In genomic region chr7:42378149-42378548, GRCh38 we compare ENCODE assay signal across 26 cellular contexts.
A peak's percentile ranks its signal among the peaks of the same experiment; 100 is the strongest.
DNase-seq lines count a peak whose midpoint lies in the region; ATAC-seq, FAIRE-seq and TF ChIP-seq lines count a peak whose summit lies in the region.
"Had no signal": no experiment of that assay in that cellular context is flagged by ENCODE, and none has a peak within 500 bp of the region (broad histone marks: within the 10 kb centered on the region; RNA-seq: fewer than 3 reads in every experiment).

No MANE protein-coding gene starts in this region.

- POLR2A ChIA-PET in IMR-90 (lab: Charles Lee; ENCODE audit: unreplicated experiment): no interaction called here

- dilution Hi-C loops in IMR-90 (cut with HindIII; ENCODE audit: low sequenced_read_pairs, unreplicated experiment): no loop called here

- intact Hi-C loops in IMR-90 (cut with micrococcal nuclease): no loop called here
- intact Hi-C loops in Right ventricle myocardium inferior (cut with DNase I): no loop called here

- H3K79me1 ChIP-seq in IMR-90 (ENCODE audit: low read depth in 1 of 2, low read length in 2 of 2): no peaks in the 10 kb centered on the region

- H3K27me3 ChIP-seq in IMR-90 (ENCODE audit: control insufficient read depth, insufficient read depth, low read length) (no peaks in the 10 kb centered on the region), astrocyte (ENCODE audit: insufficient read depth, low read length) (no peaks in the 10 kb centered on the region)
- H3K27me3 ChIP-seq: BE2C, BLaER1 had no signal

- H3K9me1 ChIP-seq in IMR-90 (ENCODE audit: insufficient read depth, low read length): no peaks in the 10 kb centered on the region

- H2AK5ac ChIP-seq in IMR-90 (ENCODE audit: low read depth, low read length): no peak overlapping the region

- no peak for TF ChIP-seq POLR2A in IMR-90 (IDR thresholded peaks at IDR 0.05; ENCODE audit: low read depth, low read length)

- H3K14ac ChIP-seq in IMR-90 (replicated peaks; ENCODE audit: low read depth, low read length): no peak overlapping the region

- H3K36me3 ChIP-seq in IMR-90 (ENCODE audit: control insufficient read depth, insufficient read depth, low read length) (no peaks in the 10 kb centered on the region), astrocyte (ENCODE audit: insufficient read depth, low read length) (no peaks in the 10 kb centered on the region)
- H3K36me3 ChIP-seq: BE2C, BLaER1 had no signal

- H3K4ac ChIP-seq in IMR-90 (ENCODE audit: low read depth, low read length): no peak overlapping the region

- BruUV-seq in IMR-90 (replicated peaks; lab: Mats Ljungman, UMichigan): no TSS peak

- no peak overlapping the region for H3K56ac ChIP-seq in IMR-90 (ENCODE audit: extremely low read depth, insufficient read depth, low read length)

- in situ Hi-C loops in IMR-90 (cut with MboI; ENCODE audit: low sequenced_read_pairs): no loop called here

- H2AK9ac ChIP-seq in IMR-90 (replicated peaks; ENCODE audit: low read depth, low read length, poor library complexity): no peak overlapping the region

- H3K9ac ChIP-seq in IMR-90 (ENCODE audit: low read depth, low read length): no peak overlapping the region
- H3K9ac ChIP-seq in astrocyte (ENCODE audit: low read length): no peak overlapping the region
- H3K9ac ChIP-seq: BLaER1 had no signal

- no peak overlapping the region for H4K8ac ChIP-seq in IMR-90 (ENCODE audit: low read depth in 2 of 2, low read length in 2 of 2)

- H4K20me1 ChIP-seq in IMR-90 (ENCODE audit: insufficient read depth, low read length) (no peaks in the 10 kb centered on the region), astrocyte (ENCODE audit: insufficient read depth, low read length) (no peaks in the 10 kb centered on the region)
- H4K20me1 ChIP-seq: BLaER1 had no signal

- H3K4me2 ChIP-seq in IMR-90 (ENCODE audit: low read depth, low read length) (no peak overlapping the region), astrocyte (ENCODE audit: low read length) (no peak overlapping the region)
- H3K4me2 ChIP-seq: BLaER1 had no signal

- TF ChIP-seq RAD21 in IMR-90 (IDR thresholded peaks at IDR 0.05; ENCODE audit: low read length): no peak

- H3K36me3 Mint-ChIP-seq in astrocyte (ENCODE audit: low read depth, unreplicated experiment): no peaks in the 10 kb centered on the region
- H3K36me3 Mint-ChIP-seq: CD14-positive monocyte; CD4-positive, alpha-beta memory T cell; CD4-positive, CD25-positive, alpha-beta regulatory T cell; CD8-positive, alpha-beta memory T cell had no signal

- no peak overlapping the region for H3K18ac ChIP-seq in IMR-90 (ENCODE audit: low read depth, low read length)

- H3K9me3 Mint-ChIP-seq in astrocyte (ENCODE audit: unreplicated experiment): peaks cover 3% of the 10 kb centered on the region

- no peak overlapping the region for H3K27ac Mint-ChIP-seq in astrocyte (ENCODE audit: unreplicated experiment)
- H3K27ac Mint-ChIP-seq: CD14-positive monocyte; CD4-positive, alpha-beta memory T cell; CD4-positive, CD25-positive, alpha-beta regulatory T cell; CD8-positive, alpha-beta memory T cell had no signal

- DNase-seq in IMR-90 (no peak), astrocyte (ENCODE audit: low read depth) (no peak), fibroblast of gingiva (ENCODE audit: low read depth) (peak; percentile 25), Right ventricle myocardium inferior (ENCODE audit: missing footprints) (no peak)
- DNase-seq in central memory CD4-positive, alpha-beta T cell: no peak
- DNase-seq: 8988T; ACHN; BE2C; C1 segment of cervical spinal cord; CD4-positive, alpha-beta memory T cell; CD4-positive, CD25-positive, alpha-beta regulatory T cell; CD8-positive, alpha-beta memory T cell; COR-L47; DMS 273 treated with DMSO at 0.1 percent for 48 hours; DMS153; DMS53; DMS79; DND-41; EL; GDM1 had no signal

- H3K9me3 ChIP-seq in IMR-90 (ENCODE audit: control insufficient read depth, insufficient read depth, low read length) (no peaks in the 10 kb centered on the region), astrocyte (ENCODE audit: insufficient read depth, low read depth, low read length) (no peaks in the 10 kb centered on the region)
- H3K9me3 ChIP-seq: BE2C had no signal

- H3K4me1 ChIP-seq in IMR-90 (ENCODE audit: control insufficient read depth, insufficient read depth, low read length) (no peaks in the 10 kb centered on the region), astrocyte (ENCODE audit: insufficient read depth, low read length) (no peaks in the 10 kb centered on the region)
- H3K4me1 ChIP-seq: BE2C, BLaER1 had no signal

- H2BK15ac ChIP-seq in IMR-90 (ENCODE audit: low read depth, low read length): no peak overlapping the region

- H4K5ac ChIP-seq in IMR-90 (ENCODE audit: low read depth, low read length): no peak overlapping the region

- H3K27me3 Mint-ChIP-seq in astrocyte (ENCODE audit: low read depth, unreplicated experiment): no peaks in the 10 kb centered on the region
- H3K27me3 Mint-ChIP-seq: CD4-positive, CD25-positive, alpha-beta regulatory T cell had no signal

- WGBS in IMR-90 (ENCODE audit: extremely low coverage in 2 of 2, insufficient read length in 1 of 2), 2 experiments: no CpG with 5 or more reads among the region's 3 CpGs

- H2BK120ac ChIP-seq in IMR-90 (ENCODE audit: low read depth, low read length): no peak overlapping the region

- H3K4me1 Mint-ChIP-seq in astrocyte (ENCODE audit: low read depth, unreplicated experiment): no peaks in the 10 kb centered on the region
- H3K4me1 Mint-ChIP-seq: CD14-positive monocyte; CD4-positive, alpha-beta memory T cell; CD4-positive, CD25-positive, alpha-beta regulatory T cell; CD8-positive, alpha-beta memory T cell had no signal

- ATAC-seq in IMR-90 (ENCODE audit: low read depth): no peak
- no peak for ATAC-seq in Right ventricle myocardium inferior
- ATAC-seq: GM12878 had no signal

- H2AFZ ChIP-seq in IMR-90 (replicated peaks; ENCODE audit: low read length, poor library complexity) (no peak overlapping the region), astrocyte (ENCODE audit: low read depth, low read length) (no peak overlapping the region)

- no peaks in the 10 kb centered on the region for H3K79me2 ChIP-seq in astrocyte (ENCODE audit: insufficient read depth, low read length)

- no peak overlapping the region for H2BK20ac ChIP-seq in IMR-90 (ENCODE audit: low read depth, low read length)

- no peak overlapping the region for H3K4me3 Mint-ChIP-seq in astrocyte (ENCODE audit: unreplicated experiment)
- H3K4me3 Mint-ChIP-seq: CD14-positive monocyte; CD4-positive, alpha-beta memory T cell; CD4-positive, CD25-positive, alpha-beta regulatory T cell; CD8-positive, alpha-beta memory T cell had no signal

- no peak overlapping the region for H4K91ac ChIP-seq in IMR-90 (ENCODE audit: insufficient read depth, low read depth, low read length)

- peak; percentile 62 for FAIRE-seq in astrocyte (lab: Jason Lieb, UNC)
- FAIRE-seq: A204.1, GM12878, GM12892, GM18507 had no signal

- TF ChIP-seq CTCF in IMR-90 (conservative IDR thresholded peaks at IDR 0.05; ENCODE audit: low read depth, low read length) (no peak), astrocyte (IDR thresholded peaks at IDR 0.05; ENCODE audit: insufficient read depth, low read depth, low read length) (no peak)

- CTCF ChIA-PET in IMR-90 (lab: Yijun Ruan, JAX): no interaction called here

- no peak overlapping the region for H3K23ac ChIP-seq in IMR-90 (ENCODE audit: low read depth, low read length)

- H3K4me3 ChIP-seq in IMR-90 (ENCODE audit: insufficient read depth, low read depth, low read length) (no peak overlapping the region), astrocyte (ENCODE audit: insufficient read depth, low read depth, low read length) (no peak overlapping the region)
- H3K4me3 ChIP-seq: BLaER1, GM12878 had no signal

- no peak overlapping the region for H3K27ac ChIP-seq in IMR-90 (ENCODE audit: insufficient read depth, low read length)
- no peak overlapping the region for H3K27ac ChIP-seq in astrocyte (ENCODE audit: low read depth, low read length)
- H3K27ac ChIP-seq: BLaER1 had no signal

- H2BK5ac ChIP-seq in IMR-90 (ENCODE audit: low read depth, low read length, poor library complexity, severe bottlenecking): no peak overlapping the region

TF ChIP-seq in IMR-90, 13 proteins besides CTCF, POLR2A, EP300 and RAD21:
- TF ChIP-seq NFE2L2 (IDR thresholded peaks at IDR 0.05; ENCODE audit: low read depth, low read length): no peak
- peak; percentile 73 for TF ChIP-seq CEBPB (IDR thresholded peaks at IDR 0.05; ENCODE audit: low read depth, low read length)
